ENCODE assay signal across 1 cellular context in the genomic region with DNA sequence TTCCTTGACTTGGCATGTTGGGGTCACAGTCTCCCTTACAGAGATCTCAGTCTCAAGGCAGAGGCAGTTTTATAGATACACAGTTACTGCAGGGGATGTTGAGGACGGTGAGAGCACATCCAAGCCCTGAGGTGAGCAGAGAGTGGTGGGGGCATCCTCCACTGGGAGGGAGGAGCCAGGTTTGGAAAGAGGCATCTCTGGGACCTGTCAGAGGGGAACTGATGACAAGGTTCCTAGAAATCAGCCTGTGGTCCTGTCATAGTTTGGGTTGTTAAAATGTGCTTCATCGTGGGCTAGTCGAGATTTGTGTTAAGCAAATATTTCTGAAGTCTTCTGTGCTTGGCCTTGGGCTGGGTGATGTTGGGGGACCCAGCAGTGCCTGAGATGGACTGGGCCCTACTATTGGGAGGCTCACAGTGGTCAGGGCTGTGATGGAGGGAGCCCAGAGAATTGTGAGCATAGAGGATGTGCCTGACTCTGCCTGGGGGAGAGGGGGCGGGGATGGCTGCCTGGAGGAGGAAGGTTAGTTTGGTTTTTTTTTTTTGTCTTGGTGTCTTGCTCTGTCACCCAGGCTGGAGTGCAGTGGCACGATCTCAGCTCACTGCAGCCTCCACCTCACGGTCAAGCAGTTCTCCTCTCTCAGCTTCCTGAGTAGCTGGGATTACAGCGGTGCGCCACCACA.
A peak's percentile ranks its signal among the peaks of the same experiment; 100 is the strongest.
TF ChIP-seq lines count a peak whose summit lies in the region.

No MANE protein-coding gene starts in this region.

TF ChIP-seq in HEK293, 187 proteins besides CTCF, POLR2A, EP300 and RAD21:
- TF ChIP-seq, protein P1, sequence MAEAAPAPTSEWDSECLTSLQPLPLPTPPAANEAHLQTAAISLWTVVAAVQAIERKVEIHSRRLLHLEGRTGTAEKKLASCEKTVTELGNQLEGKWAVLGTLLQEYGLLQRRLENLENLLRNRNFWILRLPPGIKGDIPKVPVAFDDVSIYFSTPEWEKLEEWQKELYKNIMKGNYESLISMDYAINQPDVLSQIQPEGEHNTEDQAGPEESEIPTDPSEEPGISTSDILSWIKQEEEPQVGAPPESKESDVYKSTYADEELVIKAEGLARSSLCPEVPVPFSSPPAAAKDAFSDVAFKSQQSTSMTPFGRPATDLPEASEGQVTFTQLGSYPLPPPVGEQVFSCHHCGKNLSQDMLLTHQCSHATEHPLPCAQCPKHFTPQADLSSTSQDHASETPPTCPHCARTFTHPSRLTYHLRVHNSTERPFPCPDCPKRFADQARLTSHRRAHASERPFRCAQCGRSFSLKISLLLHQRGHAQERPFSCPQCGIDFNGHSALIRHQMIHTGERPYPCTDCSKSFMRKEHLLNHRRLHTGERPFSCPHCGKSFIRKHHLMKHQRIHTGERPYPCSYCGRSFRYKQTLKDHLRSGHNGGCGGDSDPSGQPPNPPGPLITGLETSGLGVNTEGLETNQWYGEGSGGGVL (tag by site-specific recombination; IDR thresholded peaks at IDR 0.05) = no peak
- TF ChIP-seq, protein P2, sequence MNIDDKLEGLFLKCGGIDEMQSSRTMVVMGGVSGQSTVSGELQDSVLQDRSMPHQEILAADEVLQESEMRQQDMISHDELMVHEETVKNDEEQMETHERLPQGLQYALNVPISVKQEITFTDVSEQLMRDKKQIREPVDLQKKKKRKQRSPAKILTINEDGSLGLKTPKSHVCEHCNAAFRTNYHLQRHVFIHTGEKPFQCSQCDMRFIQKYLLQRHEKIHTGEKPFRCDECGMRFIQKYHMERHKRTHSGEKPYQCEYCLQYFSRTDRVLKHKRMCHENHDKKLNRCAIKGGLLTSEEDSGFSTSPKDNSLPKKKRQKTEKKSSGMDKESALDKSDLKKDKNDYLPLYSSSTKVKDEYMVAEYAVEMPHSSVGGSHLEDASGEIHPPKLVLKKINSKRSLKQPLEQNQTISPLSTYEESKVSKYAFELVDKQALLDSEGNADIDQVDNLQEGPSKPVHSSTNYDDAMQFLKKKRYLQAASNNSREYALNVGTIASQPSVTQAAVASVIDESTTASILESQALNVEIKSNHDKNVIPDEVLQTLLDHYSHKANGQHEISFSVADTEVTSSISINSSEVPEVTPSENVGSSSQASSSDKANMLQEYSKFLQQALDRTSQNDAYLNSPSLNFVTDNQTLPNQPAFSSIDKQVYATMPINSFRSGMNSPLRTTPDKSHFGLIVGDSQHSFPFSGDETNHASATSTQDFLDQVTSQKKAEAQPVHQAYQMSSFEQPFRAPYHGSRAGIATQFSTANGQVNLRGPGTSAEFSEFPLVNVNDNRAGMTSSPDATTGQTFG (tag by site-specific recombination; IDR thresholded peaks at IDR 0.05; ENCODE audit: borderline replicate concordance) = no peak
- TF ChIP-seq, protein P3, sequence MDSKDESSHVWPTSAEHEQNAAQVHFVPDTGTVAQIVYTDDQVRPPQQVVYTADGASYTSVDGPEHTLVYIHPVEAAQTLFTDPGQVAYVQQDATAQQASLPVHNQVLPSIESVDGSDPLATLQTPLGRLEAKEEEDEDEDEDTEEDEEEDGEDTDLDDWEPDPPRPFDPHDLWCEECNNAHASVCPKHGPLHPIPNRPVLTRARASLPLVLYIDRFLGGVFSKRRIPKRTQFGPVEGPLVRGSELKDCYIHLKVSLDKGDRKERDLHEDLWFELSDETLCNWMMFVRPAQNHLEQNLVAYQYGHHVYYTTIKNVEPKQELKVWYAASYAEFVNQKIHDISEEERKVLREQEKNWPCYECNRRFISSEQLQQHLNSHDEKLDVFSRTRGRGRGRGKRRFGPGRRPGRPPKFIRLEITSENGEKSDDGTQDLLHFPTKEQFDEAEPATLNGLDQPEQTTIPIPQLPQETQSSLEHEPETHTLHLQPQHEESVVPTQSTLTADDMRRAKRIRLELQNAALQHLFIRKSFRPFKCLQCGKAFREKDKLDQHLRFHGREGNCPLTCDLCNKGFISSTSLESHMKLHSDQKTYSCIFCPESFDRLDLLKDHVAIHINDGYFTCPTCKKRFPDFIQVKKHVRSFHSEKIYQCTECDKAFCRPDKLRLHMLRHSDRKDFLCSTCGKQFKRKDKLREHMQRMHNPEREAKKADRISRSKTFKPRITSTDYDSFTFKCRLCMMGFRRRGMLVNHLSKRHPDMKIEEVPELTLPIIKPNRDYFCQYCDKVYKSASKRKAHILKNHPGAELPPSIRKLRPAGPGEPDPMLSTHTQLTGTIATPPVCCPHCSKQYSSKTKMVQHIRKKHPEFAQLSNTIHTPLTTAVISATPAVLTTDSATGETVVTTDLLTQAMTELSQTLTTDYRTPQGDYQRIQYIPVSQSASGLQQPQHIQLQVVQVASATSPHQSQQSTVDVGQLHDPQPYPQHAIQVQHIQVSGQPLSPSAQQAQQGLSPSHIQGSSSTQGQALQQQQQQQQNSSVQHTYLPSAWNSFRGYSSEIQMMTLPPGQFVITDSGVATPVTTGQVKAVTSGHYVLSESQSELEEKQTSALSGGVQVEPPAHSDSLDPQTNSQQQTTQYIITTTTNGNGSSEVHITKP (tag by site-specific recombination; IDR thresholded peaks at IDR 0.05) = peak; percentile 82
- TF ChIP-seq EGR2 (tag by site-specific recombination; IDR thresholded peaks at IDR 0.05; ENCODE audit: low read depth) (peak; percentile 35; the same call in 1 of the 2 replicates), ZFHX2 (tag by site-specific recombination; conservative IDR thresholded peaks at IDR 0.05) (0 out of 2 replicates have a peak, but pooled peaks have one; percentile 53), ZBTB17 (tag by site-specific recombination; IDR thresholded peaks at IDR 0.05) (peak; percentile 60; the same call in 1 of the 2 replicates), ZNF600 (tag by site-specific recombination; IDR thresholded peaks at IDR 0.05) (peak; percentile 44; the same call in 1 of the 2 replicates)
